In the genomic region with DNA sequence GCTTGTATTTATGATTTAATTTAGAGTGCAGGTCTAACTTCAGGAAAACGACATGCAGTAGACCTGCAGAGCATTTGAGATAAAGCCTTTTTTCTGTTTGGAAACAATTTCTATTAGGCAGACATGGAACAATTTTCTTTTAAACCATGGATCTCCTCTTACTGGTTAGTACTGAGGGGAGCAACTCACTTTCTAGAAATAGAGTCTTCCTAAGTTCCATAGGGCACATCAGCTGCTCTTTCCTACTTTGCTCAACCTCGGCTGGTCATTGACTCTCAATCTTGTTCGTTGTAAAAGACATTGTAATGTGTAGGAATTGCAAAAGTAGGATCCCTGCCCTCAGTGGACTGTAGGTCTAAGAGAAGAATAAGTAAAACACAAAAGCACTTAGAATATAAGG, we compare ENCODE assay signal across 22 cellular contexts.
"Had no signal": no experiment of that assay in that cellular context is flagged by ENCODE, and none has a peak within 500 bp of the region (broad histone marks: within the 10 kb centered on the region; RNA-seq: fewer than 3 reads in every experiment).

No MANE protein-coding gene starts in this region.

- ATAC-seq: effector memory CD8-positive, alpha-beta T cell; left lung; left ventricle myocardium superior; lower lobe of right lung had no signal

- DNase-seq: colonic mucosa; cortex of kidney; effector CD8-positive, alpha-beta T cell; effector memory CD8-positive, alpha-beta T cell; endodermal cell; erythroblast; esophagus squamous epithelium; foreskin fibroblast; foreskin melanocyte; gastrocnemius medialis; glutamatergic neuron; head of caudate nucleus; heart right ventricle; hippocampal formation; left cardiac atrium; left lung; left ventricle myocardium superior; lower lobe of right lung; midbrain had no signal

- H3K27me3 ChIP-seq: colonic mucosa, esophagus squamous epithelium, gastrocnemius medialis, heart right ventricle, left lung had no signal

- H3K4me3 ChIP-seq: colonic mucosa, esophagus squamous epithelium, gastrocnemius medialis, heart right ventricle, left lung, lower lobe of right lung had no signal

- H3K4me1 ChIP-seq: colonic mucosa had no signal

- H3K36me3 Mint-ChIP-seq: memory B cell had no signal

- H3K36me3 ChIP-seq: colonic mucosa, esophagus squamous epithelium, gastrocnemius medialis, heart right ventricle, left lung, lower lobe of right lung had no signal

- H3K27ac ChIP-seq: colonic mucosa, epithelial cell of prostate, esophagus squamous epithelium, heart right ventricle, left lung, lower lobe of right lung had no signal

- H3K9me3 Mint-ChIP-seq: dendritic cell treated with granulocyte-macrophage colony-stimulating factor and Interleukin-4, amounts not matched to agents 40 ng/mL and 50 ng/mL, for 4 days; endodermal cell had no signal

- H3K4me3 Mint-ChIP-seq: dendritic cell treated with granulocyte-macrophage colony-stimulating factor and Interleukin-4, amounts not matched to agents 40 ng/mL and 50 ng/mL, for 4 days; effector memory CD8-positive, alpha-beta T cell; endodermal cell; memory B cell had no signal

- H3K9me3 ChIP-seq: colonic mucosa, esophagus squamous epithelium, gastrocnemius medialis, heart right ventricle, left lung, lower lobe of right lung had no signal

- H3K4me1 Mint-ChIP-seq: memory B cell had no signal

- H3K27ac Mint-ChIP-seq: dendritic cell treated with granulocyte-macrophage colony-stimulating factor and Interleukin-4, amounts not matched to agents 40 ng/mL and 50 ng/mL, for 4 days; endodermal cell; memory B cell had no signal

- H3K27me3 Mint-ChIP-seq: dendritic cell treated with granulocyte-macrophage colony-stimulating factor and Interleukin-4, amounts not matched to agents 40 ng/mL and 50 ng/mL, for 4 days; effector memory CD8-positive, alpha-beta T cell; memory B cell had no signal
